7 cellular contexts compared by ENCODE assay signal in genomic region chr5:126676195-126676624, GRCh38.
DNase-seq lines count a peak whose midpoint lies in the region; TF ChIP-seq lines count a peak whose summit lies in the region.

No MANE protein-coding gene starts in this region.

- no peaks in the 10 kb centered on the region for H3K36me3 Mint-ChIP-seq in HFFc6 (ENCODE audit: low read depth)
- H3K36me3 Mint-ChIP-seq in T-helper 2 cell treated with Interferon-gamma antibody and Interleukin-4, amounts not matched to agents 5 μg/mL and 100 μg/mL, for 36 hours (ENCODE audit: low read depth), result no peaks in the 10 kb centered on the region

- H3K4me1 Mint-ChIP-seq in HFFc6 (ENCODE audit: low read depth), result peaks cover 25% of the 10 kb centered on the region
- peaks cover 21% of the 10 kb centered on the region for H3K4me1 Mint-ChIP-seq in T-helper 2 cell treated with Interferon-gamma antibody and Interleukin-4, amounts not matched to agents 5 μg/mL and 100 μg/mL, for 36 hours (ENCODE audit: low read depth)

- H3K27me3 Mint-ChIP-seq in HFFc6 (ENCODE audit: insufficient read depth), result peaks cover 9% of the 10 kb centered on the region
- H3K27me3 Mint-ChIP-seq in T-helper 2 cell treated with Interferon-gamma antibody and Interleukin-4, amounts not matched to agents 5 μg/mL and 100 μg/mL, for 36 hours (ENCODE audit: low read depth), result no peaks in the 10 kb centered on the region

- no peak overlapping the region for H3K4me3 Mint-ChIP-seq in HFFc6
- H3K4me3 Mint-ChIP-seq in T-helper 2 cell treated with Interferon-gamma antibody and Interleukin-4, amounts not matched to agents 5 μg/mL and 100 μg/mL, for 36 hours, result no peak overlapping the region

- no peak overlapping the region for H3K4me3 ChIP-seq in astrocyte of the cerebellum (ENCODE audit: low read depth, low read length)

- no peak overlapping the region for H3K27ac Mint-ChIP-seq in HFFc6
- peak overlapping the region; percentile 20 for H3K27ac Mint-ChIP-seq in T-helper 2 cell treated with Interferon-gamma antibody and Interleukin-4, amounts not matched to agents 5 μg/mL and 100 μg/mL, for 36 hours

- DNase-seq in HFFc6, result peak; percentile 39
- DNase-seq in NCI-H1105 (lab: John Stamatoyannopoulos, UW), result peak; percentile 40
- peak; percentile 51 for DNase-seq in T-helper 2 cell treated with Interferon-gamma antibody and Interleukin-4, amounts not matched to agents 5 μg/mL and 100 μg/mL, for 36 hours (ENCODE audit: low spot score)
- peak; percentile 34 for DNase-seq in astrocyte of the cerebellum (ENCODE audit: low read depth)
- DNase-seq in iPS DF 19.7 (ENCODE audit: low read depth, low spot score), result peak; percentile 64
- peak; percentile 27 to 76 (median 41) for DNase-seq in stimulated activated CD4-positive, alpha-beta T cell treated with anti-CD3 and anti-CD28 coated beads, Interleukin-12 subunit alpha, Interleukin-12 subunit beta, amount 100 ng/mL, for 48 hours (ENCODE audit: low read depth in 2 of 3, low spot score in 1 of 3)

- TF ChIP-seq CTCF in GM12873 (IDR thresholded peaks at IDR 0.05; ENCODE audit: insufficient read depth, low read depth, low read length, missing control alignments) (peak; percentile 81), HFFc6 (IDR thresholded peaks at IDR 0.05) (peak; percentile 91), astrocyte of the cerebellum (IDR thresholded peaks at IDR 0.05; ENCODE audit: low read depth, low read length, missing control alignments) (peak; percentile 81)

- in situ Hi-C loops in astrocyte of the cerebellum (cut with HindIII; ENCODE audit: low sequenced_read_pairs), result no loop called here

- H3K9me3 Mint-ChIP-seq in HFFc6, result peaks cover 3% of the 10 kb centered on the region; the same call in 1 of the 2 replicates
- H3K9me3 Mint-ChIP-seq in T-helper 2 cell treated with Interferon-gamma antibody and Interleukin-4, amounts not matched to agents 5 μg/mL and 100 μg/mL, for 36 hours, result peaks cover 4% of the 10 kb centered on the region
